ENCODE assay signal across 18 cellular contexts in genomic region chr16:56582911-56583310, GRCh38. TPM values are rescaled to one million over a fixed set of nuclear protein-coding genes. Genes with fewer than 3 reads are reported as not detected.
"Had no signal": no experiment of that assay in that cellular context is flagged by ENCODE, and none has a peak within 500 bp of the region (broad histone marks: within the 10 kb centered on the region; RNA-seq: fewer than 3 reads in every experiment).

No MANE protein-coding gene starts in this region.

RNA-seq across cellular contexts. Expression of gene MT3, which starts 6.4 kb away (rescaled TPM):
- total RNA-seq: natural killer cell, osteoblast, posterior vena cava, pulmonary artery endothelial cell, right atrium auricular region, thoracic aorta, thyroid gland had no signal

RNA-seq across cellular contexts. Expression of gene MT4, which starts 18.0 kb away (rescaled TPM):
- total RNA-seq: naive thymus-derived CD4-positive, alpha-beta T cell; natural killer cell; occipital lobe; osteoblast; pancreas; posterior vena cava; prostate gland; pulmonary artery endothelial cell; right atrium auricular region; sciatic nerve; stomach; subcutaneous adipose tissue; temporal lobe; thoracic aorta; thyroid gland; tibial nerve; upper lobe of left lung; ureter had no signal

RNA-seq across cellular contexts. Expression of gene MT1M, which starts 49.5 kb away (rescaled TPM):
- total RNA-seq: naive thymus-derived CD4-positive, alpha-beta T cell; natural killer cell had no signal
